In the genomic region with DNA sequence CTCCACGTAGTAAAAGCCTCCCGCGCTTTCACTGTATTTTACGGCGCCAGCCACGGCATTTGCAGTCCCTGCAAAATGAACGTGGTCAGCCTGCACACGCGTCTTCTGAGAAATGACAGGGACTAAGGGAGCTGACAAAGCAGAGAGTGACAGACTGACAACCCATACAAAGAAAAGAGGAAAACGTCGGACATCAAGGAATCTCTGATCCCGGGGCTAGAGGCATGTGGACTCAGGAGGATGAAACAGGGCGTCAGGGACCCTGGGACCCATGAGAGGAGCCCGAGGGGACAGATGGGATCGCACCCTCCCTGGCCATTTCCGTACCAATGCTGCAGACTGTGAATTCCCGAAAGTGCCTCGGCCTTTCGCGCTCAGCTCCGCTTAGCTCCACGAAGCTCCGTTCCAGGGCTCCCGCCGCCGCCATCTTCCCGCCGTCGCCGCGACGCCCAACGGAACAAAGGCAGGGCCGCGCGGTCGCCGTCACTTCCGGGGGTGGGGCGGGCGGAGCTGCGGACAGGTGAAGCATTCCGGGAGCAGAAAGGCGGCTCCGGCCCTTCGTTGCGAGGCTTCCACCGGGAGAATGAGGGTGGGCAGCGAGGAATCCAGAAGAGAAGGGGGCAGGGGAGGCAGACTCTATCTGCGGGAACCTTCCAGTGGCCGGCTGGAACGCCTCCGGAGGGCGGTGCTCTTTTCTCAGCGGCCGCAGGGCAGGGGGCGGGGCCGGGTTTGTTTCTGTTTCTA, we compare ENCODE assay signal across 8 cellular contexts. TPM values are rescaled to one million over a fixed set of nuclear protein-coding genes. Genes with fewer than 3 reads are reported as not detected.
DNase-seq lines count a peak whose midpoint lies in the region; ATAC-seq and TF ChIP-seq lines count a peak whose summit lies in the region.

A gene with protein sequence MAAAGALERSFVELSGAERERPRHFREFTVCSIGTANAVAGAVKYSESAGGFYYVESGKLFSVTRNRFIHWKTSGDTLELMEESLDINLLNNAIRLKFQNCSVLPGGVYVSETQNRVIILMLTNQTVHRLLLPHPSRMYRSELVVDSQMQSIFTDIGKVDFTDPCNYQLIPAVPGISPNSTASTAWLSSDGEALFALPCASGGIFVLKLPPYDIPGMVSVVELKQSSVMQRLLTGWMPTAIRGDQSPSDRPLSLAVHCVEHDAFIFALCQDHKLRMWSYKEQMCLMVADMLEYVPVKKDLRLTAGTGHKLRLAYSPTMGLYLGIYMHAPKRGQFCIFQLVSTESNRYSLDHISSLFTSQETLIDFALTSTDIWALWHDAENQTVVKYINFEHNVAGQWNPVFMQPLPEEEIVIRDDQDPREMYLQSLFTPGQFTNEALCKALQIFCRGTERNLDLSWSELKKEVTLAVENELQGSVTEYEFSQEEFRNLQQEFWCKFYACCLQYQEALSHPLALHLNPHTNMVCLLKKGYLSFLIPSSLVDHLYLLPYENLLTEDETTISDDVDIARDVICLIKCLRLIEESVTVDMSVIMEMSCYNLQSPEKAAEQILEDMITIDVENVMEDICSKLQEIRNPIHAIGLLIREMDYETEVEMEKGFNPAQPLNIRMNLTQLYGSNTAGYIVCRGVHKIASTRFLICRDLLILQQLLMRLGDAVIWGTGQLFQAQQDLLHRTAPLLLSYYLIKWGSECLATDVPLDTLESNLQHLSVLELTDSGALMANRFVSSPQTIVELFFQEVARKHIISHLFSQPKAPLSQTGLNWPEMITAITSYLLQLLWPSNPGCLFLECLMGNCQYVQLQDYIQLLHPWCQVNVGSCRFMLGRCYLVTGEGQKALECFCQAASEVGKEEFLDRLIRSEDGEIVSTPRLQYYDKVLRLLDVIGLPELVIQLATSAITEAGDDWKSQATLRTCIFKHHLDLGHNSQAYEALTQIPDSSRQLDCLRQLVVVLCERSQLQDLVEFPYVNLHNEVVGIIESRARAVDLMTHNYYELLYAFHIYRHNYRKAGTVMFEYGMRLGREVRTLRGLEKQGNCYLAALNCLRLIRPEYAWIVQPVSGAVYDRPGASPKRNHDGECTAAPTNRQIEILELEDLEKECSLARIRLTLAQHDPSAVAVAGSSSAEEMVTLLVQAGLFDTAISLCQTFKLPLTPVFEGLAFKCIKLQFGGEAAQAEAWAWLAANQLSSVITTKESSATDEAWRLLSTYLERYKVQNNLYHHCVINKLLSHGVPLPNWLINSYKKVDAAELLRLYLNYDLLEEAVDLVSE (N-terminal part only) (minus strand): TSS at position 459 of the 744 bp plus-strand sequence. CDS start 32 bp downstream, at position 427.

- H3K36me3 Mint-ChIP-seq in activated CD4-positive, alpha-beta T cell treated with anti-CD3 and anti-CD28 coated beads, Interleukin-2, amount 10 ng/mL, durations not matched to agents 24 days and 14 days (ENCODE audit: low read depth): peaks cover 20% of the 10 kb centered on the region

- H3K9me3 Mint-ChIP-seq in activated CD4-positive, alpha-beta T cell treated with anti-CD3 and anti-CD28 coated beads, Interleukin-2, amount 10 ng/mL, durations not matched to agents 24 days and 14 days: no peaks in the 10 kb centered on the region

- H3K4me3 Mint-ChIP-seq in activated CD4-positive, alpha-beta T cell treated with anti-CD3 and anti-CD28 coated beads, Interleukin-2, amount 10 ng/mL, durations not matched to agents 24 days and 14 days: peak within 1 kb of the TSS; percentile 99

- H3K27me3 ChIP-seq in colonic mucosa: no peaks in the 10 kb centered on the region
- no peaks in the 10 kb centered on the region for H3K27me3 ChIP-seq in layer of hippocampus (ENCODE audit: control insufficient read depth, insufficient read depth, low read length)

- H3K27ac Mint-ChIP-seq in activated CD4-positive, alpha-beta T cell treated with anti-CD3 and anti-CD28 coated beads, Interleukin-2, amount 10 ng/mL, durations not matched to agents 24 days and 14 days: peak within 1 kb of the TSS; percentile 99

- H3K9ac ChIP-seq in colonic mucosa (ENCODE audit: low read depth in 2 of 2, low read length in 2 of 2): peak within 1 kb of the TSS; percentile 91 to 93

- DNase-seq in AG08396 (ENCODE audit: low spot score) (peak; percentile 86), NCI-H460 (ENCODE audit: extremely low read depth, low read depth) (peak; percentile 29), colonic mucosa (peak; percentile 91)
- DNase-seq in activated CD4-positive, alpha-beta T cell treated with anti-CD3 and anti-CD28 coated beads, Interleukin-2, amount 10 ng/mL, durations not matched to agents 24 days and 14 days: peak; percentile 98
- DNase-seq in stimulated activated CD4-positive, alpha-beta T cell treated with anti-CD3 and anti-CD28 coated beads, Interleukin-1b, Interleukin-23, amount 100 ng/mL, for 24 hours (ENCODE audit: low read depth in 4 of 4, low spot score in 1 of 4): peak; percentile 74 to 88 (median 84)

- intact Hi-C loops in activated CD4-positive, alpha-beta T cell treated with anti-CD3 and anti-CD28 coated beads, Interleukin-2, amount 10 ng/mL, durations not matched to agents 24 days and 14 days (cut with micrococcal nuclease): loop anchor here (1.0 to 2.0 kb wide), 3 partner anchors 81 to 263 kb away; a partner anchor contains a TSS
- intact Hi-C loops in colonic mucosa (cut with DNase I): no loop called here

- no peaks in the 10 kb centered on the region for H3K36me3 ChIP-seq in colonic mucosa

- H3K4me1 Mint-ChIP-seq in activated CD4-positive, alpha-beta T cell treated with anti-CD3 and anti-CD28 coated beads, Interleukin-2, amount 10 ng/mL, durations not matched to agents 24 days and 14 days: peaks cover 38% of the 10 kb centered on the region

- H3K27ac ChIP-seq in colonic mucosa (peak within 1 kb of the TSS; percentile 86), layer of hippocampus (ENCODE audit: low read depth, low read length) (peak within 1 kb of the TSS; percentile 92)

- H3K9me3 ChIP-seq in colonic mucosa: no peaks in the 10 kb centered on the region

- no peaks in the 10 kb centered on the region for H3K27me3 Mint-ChIP-seq in activated CD4-positive, alpha-beta T cell treated with anti-CD3 and anti-CD28 coated beads, Interleukin-2, amount 10 ng/mL, durations not matched to agents 24 days and 14 days

- no peak for TF ChIP-seq CTCF in colonic mucosa (IDR thresholded peaks at IDR 0.05)

- ATAC-seq in GM19023 (IDR thresholded peaks at IDR 0.05; ENCODE audit: unreplicated experiment) (peak; percentile 87), HG03159 (IDR thresholded peaks at IDR 0.05; ENCODE audit: unreplicated experiment) (peak; percentile 79)

- peak within 1 kb of the TSS; percentile 76 for H3K4me3 ChIP-seq in colonic mucosa

- H3K4me1 ChIP-seq in colonic mucosa: peaks cover 6% of the 10 kb centered on the region

RNA-seq across cellular contexts. Expression of the gene that starts here (rescaled TPM):
- total RNA-seq in NCI-H460 (2014; rRNA removed; shearing (Covaris generic)): 28.0 and 35.6 TPM in 2 replicates
- polyA plus RNA-seq in NCI-H460 (2014; cell fraction: nucleus; rRNA removed): 40.2 and 51.8 TPM in 2 replicates
- 102 and 104 TPM in 2 replicates for total RNA-seq in activated CD4-positive, alpha-beta T cell treated with anti-CD3 and anti-CD28 coated beads, Interleukin-2, amount 10 ng/mL, durations not matched to agents 24 days and 14 days
- 10 to 100 TPM; 22.7 to 35.4 TPM for total RNA-seq in colonic mucosa

Comparison
In these comparisons a context has a peak if more than half of its experiments do, and no peak if none do; other contexts are left out.
1. Peak in every context shown above with its lines: DNase-seq, ATAC-seq, H3K4me3 ChIP-seq and H3K27ac ChIP-seq.
2. DNase-seq: peak in every context shown above with its lines; median percentile 98 in activated CD4-positive, alpha-beta T cell treated with anti-CD3 and anti-CD28 coated beads, Interleukin-2, amount 10 ng/mL, durations not matched to agents 24 days and 14 days; 91 in colonic mucosa; 86 in AG08396; 84 in stimulated activated CD4-positive, alpha-beta T cell treated with anti-CD3 and anti-CD28 coated beads, Interleukin-1b, Interleukin-23, amount 100 ng/mL, for 24 hours; 29 in NCI-H460.